21 cellular contexts compared by ENCODE assay signal in genomic region chr15:98296653-98297052, GRCh38.
"Had no signal": no experiment of that assay in that cellular context is flagged by ENCODE, and none has a peak within 500 bp of the region (broad histone marks: within the 10 kb centered on the region; RNA-seq: fewer than 3 reads in every experiment).

No MANE protein-coding gene starts in this region.

- ATAC-seq: mucosa of descending colon; naive thymus-derived CD4-positive, alpha-beta T cell; natural killer cell treated with Interleukin-12 subunit alpha and Interleukin-12 subunit beta and Interleukin-15 and Interleukin-18, amount 100 ng/mL, for 72 hours; right lobe of liver; stimulated activated memory B cell treated with anti-CD40 and anti-IgM and Interleukin-4, amounts not matched to agents 10 μg/mL and 1 μg/mL and 100 μg/mL, for 72 hours; stimulated activated naive CD8-positive, alpha-beta T cell treated with anti-CD3 and anti-CD28 coated beads, Interleukin-15, amount 100 ng/mL, for 72 hours; upper lobe of right lung had no signal

- H3K4me3 ChIP-seq: hepatocyte, left ventricle myocardium inferior, mucosa of descending colon, ovary, right atrium auricular region, right lobe of liver, smooth muscle cell, transverse colon, upper lobe of right lung had no signal

- H3K27ac ChIP-seq: hepatocyte, left ventricle myocardium inferior, ovary, right atrium auricular region, right lobe of liver, transverse colon, upper lobe of right lung had no signal

- H3K4me2 ChIP-seq: hepatocyte, smooth muscle cell had no signal

- H3K9me3 ChIP-seq: left ventricle myocardium inferior, mucosa of descending colon, ovary, right atrium auricular region, right lobe of liver, transverse colon, upper lobe of right lung had no signal

- H3K27me3 ChIP-seq: ovary, right atrium auricular region, right lobe of liver had no signal

- DNase-seq: islet precursor cell; left ventricle myocardium inferior; midbrain; mucosa of descending colon; naive thymus-derived CD4-positive, alpha-beta T cell; ovary; right lobe of liver; stimulated activated CD4-positive, alpha-beta T cell treated with anti-CD3 and anti-CD28 coated beads, Interleukin-1b, Interleukin-23, amount 100 ng/mL, for 48 hours; stimulated activated CD4-positive, alpha-beta T cell treated with anti-CD3 and anti-CD28 coated beads, Interleukin-2, amount 100 ng/mL, for 48 hours; stimulated activated CD4-positive, alpha-beta T cell treated with anti-CD3 and anti-CD28 coated beads, Interleukin-4, amount 100 ng/mL, for 4 hours; stimulated activated CD8-positive, alpha-beta memory T cell treated with anti-CD3 and anti-CD28 coated beads, Interleukin-4, amount 100 ng/mL, for 48 hours; stimulated activated naive CD4-positive, alpha-beta T cell treated with Interleukin-2 at 50 U/mL for 16 hours; stimulated activated naive CD8-positive, alpha-beta T cell treated with anti-CD3 and anti-CD28 coated beads, Interleukin-15, amount 100 ng/mL, for 72 hours; substantia nigra; transverse colon; upper lobe of right lung had no signal

- H3K4me1 ChIP-seq: right lobe of liver, upper lobe of right lung had no signal

- H3K36me3 ChIP-seq: left ventricle myocardium inferior, ovary, right atrium auricular region, right lobe of liver, transverse colon, upper lobe of right lung had no signal
